Comparison of ENCODE assay signal across 8 cellular contexts in the genomic region with DNA sequence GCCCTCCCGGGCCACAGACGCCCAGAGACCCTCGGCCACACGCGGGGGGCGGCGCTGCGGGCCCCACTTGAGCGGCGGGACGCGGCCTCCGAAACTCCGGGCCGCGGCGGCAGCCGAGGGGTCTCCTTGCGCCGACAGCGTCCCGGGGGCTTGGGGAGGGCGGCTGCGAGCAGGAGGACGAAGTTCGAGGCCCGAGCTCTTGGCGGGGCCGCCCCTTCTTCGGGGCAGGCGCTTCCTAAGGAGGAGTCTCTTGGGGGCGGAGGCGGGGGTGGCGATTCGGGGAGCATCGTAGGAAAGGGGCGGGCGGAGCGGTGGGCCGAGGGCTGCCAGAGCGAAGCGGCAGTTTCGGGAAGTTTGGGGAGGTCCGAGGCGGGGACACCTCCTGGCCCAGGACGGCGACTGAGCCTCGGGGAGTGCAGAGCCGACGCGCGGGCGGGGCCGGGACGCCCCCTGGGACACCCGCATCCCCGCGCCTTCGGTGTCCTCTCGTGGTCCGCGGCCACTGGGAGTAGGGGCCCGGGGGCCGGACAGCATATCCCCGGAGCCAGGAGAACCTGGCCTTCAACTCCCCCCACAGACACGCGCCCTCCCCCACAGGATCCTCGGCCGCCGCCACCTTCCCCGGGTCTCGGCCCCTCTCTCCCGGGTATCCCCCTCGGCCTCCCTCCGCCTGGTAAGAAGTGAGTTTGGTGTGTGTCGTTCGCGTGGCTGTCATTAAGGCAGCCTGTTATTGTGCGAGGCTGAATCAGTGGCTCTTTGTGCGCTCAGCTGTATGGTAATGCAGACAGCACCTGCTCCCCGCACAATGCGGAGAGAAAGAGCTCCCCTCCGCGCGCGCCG. TPM values are rescaled to one million over a fixed set of nuclear protein-coding genes. Genes with fewer than 3 reads are reported as not detected.
DNase-seq lines count a peak whose midpoint lies in the region; ATAC-seq, FAIRE-seq and TF ChIP-seq lines count a peak whose summit lies in the region.

No MANE protein-coding gene starts in this region.

- intact Hi-C loops in GM12878 (cut with micrococcal nuclease; ENCODE audit: unreplicated experiment) = loop anchor here (2.0 to 10.0 kb wide), 2 partner anchors 19 to 457 kb away; no protein-coding TSS in a partner anchor

- TF ChIP-seq POLR2A in GM12878 (IDR thresholded peaks at IDR 0.05; ENCODE audit: low read depth, low read length) = no peak

- DNase-seq in EL (peak; percentile 56), HPDE6-E6E7 (ENCODE audit: extremely low spot score) (peak; percentile 39), RKO (ENCODE audit: low spot score) (peak; percentile 56), GM12878 (ENCODE audit: low read depth, low spot score) (no peak), HuH-7.5 (ENCODE audit: low spot score) (no peak)

- FAIRE-seq in GM12878 (lab: Jason Lieb, UNC) = no peak

- in situ Hi-C loops in GM12878 (cut with MboI) = no loop called here

- H3K27me3 ChIP-seq in GM12878 (replicated peaks in 1 of 2; ENCODE audit: control insufficient read depth in 2 of 2, insufficient read depth in 2 of 2, low read length in 1 of 2) (peaks cover 11 to 46% of the 10 kb centered on the region in 2 experiments), rectal smooth muscle tissue (ENCODE audit: control insufficient read depth, insufficient read depth, low read length) (peaks cover 60% of the 10 kb centered on the region)

- H3K36me3 ChIP-seq in GM12878 (ENCODE audit: control insufficient read depth in 2 of 2, insufficient read depth in 2 of 2, low read length in 1 of 2) (no peaks in the 10 kb centered on the region), rectal smooth muscle tissue (ENCODE audit: control insufficient read depth, insufficient read depth, low read length) (no peaks in the 10 kb centered on the region)

- TF ChIP-seq CTCF in GM12878 (IDR thresholded peaks at IDR 0.05 in 2 of 3, conservative IDR thresholded peaks at IDR 0.05 in 1 of 3; ENCODE audit: control insufficient read depth in 2 of 3, extremely low read depth in 1 of 3, insufficient read depth in 1 of 3, low read depth in 3 of 3, low read length in 3 of 3) = peak in 1 of 3 experiments; percentile 38; a peak in 2 of 6 replicates

- H3K27ac ChIP-seq in GM12878 (ENCODE audit: control insufficient read depth, insufficient read depth) (no peak overlapping the region), rectal smooth muscle tissue (ENCODE audit: low read depth, low read length) (peak overlapping the region; percentile 14)

- H3K4me3 ChIP-seq in GM12878 = peak overlapping the region; percentile 46; the same call in 1 of the 2 replicates
- peak overlapping the region; percentile 44 for H3K4me3 ChIP-seq in iPS-11a (ENCODE audit: low read depth, low read length)
- H3K4me3 ChIP-seq in rectal smooth muscle tissue (ENCODE audit: low read length) = peak overlapping the region; percentile 54

- no peak overlapping the region for H2AFZ ChIP-seq in GM12878 (ENCODE audit: control insufficient read depth, low read depth, low read length)

- POLR2A ChIA-PET in GM12878 (lab: Charles Lee) = no interaction called here

- ATAC-seq in GM12878 (peak; percentile 62), HG02678 (IDR thresholded peaks at IDR 0.05; ENCODE audit: unreplicated experiment) (no peak)

- H3K9me3 ChIP-seq in GM12878 (replicated peaks; ENCODE audit: control insufficient read depth, insufficient read depth, low read length) = no peaks in the 10 kb centered on the region

- WGBS in GM12878 (ENCODE audit: insufficient coverage, insufficient replicate concordance, low lambda C conversion rate, missing lambda C conversion rate) = 2% methylated on average over 72 of the region's 87 CpGs

- SMC1A ChIA-PET in GM12878 (lab: Charles Lee; ENCODE audit: uncharacterized antibody, unreplicated experiment) = interaction anchor here (1.3 to 2.0 kb wide), 4 partner anchors 19 to 460 kb away, joined by 4 to 7 read pairs (median 5); no protein-coding TSS in a partner anchor

- H3K9ac ChIP-seq in GM12878 (ENCODE audit: control insufficient read depth, insufficient read depth, low read length) (no peak overlapping the region), rectal smooth muscle tissue (ENCODE audit: low read length) (no peak overlapping the region)

- no TSS peak for BruUV-seq in GM12878 (replicated peaks; lab: Mats Ljungman, UMichigan)

- peak; percentile 26 for TF ChIP-seq RAD21 in GM12878 (IDR thresholded peaks at IDR 0.05; ENCODE audit: insufficient read depth, low read depth, low read length)

- no peaks in the 10 kb centered on the region for H3K79me2 ChIP-seq in GM12878 (ENCODE audit: control insufficient read depth, insufficient read depth, low read length)

- TF ChIP-seq EP300 in GM12878 (IDR thresholded peaks at IDR 0.05; ENCODE audit: borderline replicate concordance in 1 of 2, control insufficient read depth in 1 of 2, low read depth in 2 of 2, low read length in 2 of 2) = no peak

- H3K4me2 ChIP-seq in GM12878 (ENCODE audit: control insufficient read depth, insufficient read depth) = peak overlapping the region; percentile 82

- peaks cover 27% of the 10 kb centered on the region for H3K4me1 ChIP-seq in GM12878 (ENCODE audit: control insufficient read depth, insufficient read depth, low read length)
- peaks cover 4% of the 10 kb centered on the region for H3K4me1 ChIP-seq in rectal smooth muscle tissue (ENCODE audit: control insufficient read depth, insufficient read depth, low read length)

- no peaks in the 10 kb centered on the region for H4K20me1 ChIP-seq in GM12878 (ENCODE audit: control insufficient read depth, insufficient read depth)

- RAD21 ChIA-PET in GM12878 (lab: Charles Lee; ENCODE audit: unreplicated experiment) = interaction anchor here (0.6 to 2.1 kb wide), 11 partner anchors 14 to 460 kb away, joined by 3 to 11 read pairs (median 4); no protein-coding TSS in a partner anchor

- CTCF ChIA-PET in GM12878 (lab: Yijun Ruan, JAX) = interaction anchor here (0.6 to 2.2 kb wide), 4 partner anchors 17 to 460 kb away, joined by 3 to 5 read pairs (median 4); no protein-coding TSS in a partner anchor

TF ChIP-seq in GM12878, 131 proteins besides CTCF, POLR2A, EP300 and RAD21 (continues in another document):
- TF ChIP-seq DPF2 (IDR thresholded peaks at IDR 0.05) (0 out of 2 replicates have a peak, but pooled peaks have one; percentile 58), EGR1 (IDR thresholded peaks at IDR 0.05; ENCODE audit: borderline replicate concordance in 1 of 2, low read depth in 2 of 2, low read length in 2 of 2) (0 out of 3 replicates have a peak, but pooled peaks of 1 of the 2 experiments have one; percentile 9), ZBED1 (IDR thresholded peaks at IDR 0.05; ENCODE audit: borderline replicate concordance) (no peak)
- TF ChIP-seq, protein P1, sequence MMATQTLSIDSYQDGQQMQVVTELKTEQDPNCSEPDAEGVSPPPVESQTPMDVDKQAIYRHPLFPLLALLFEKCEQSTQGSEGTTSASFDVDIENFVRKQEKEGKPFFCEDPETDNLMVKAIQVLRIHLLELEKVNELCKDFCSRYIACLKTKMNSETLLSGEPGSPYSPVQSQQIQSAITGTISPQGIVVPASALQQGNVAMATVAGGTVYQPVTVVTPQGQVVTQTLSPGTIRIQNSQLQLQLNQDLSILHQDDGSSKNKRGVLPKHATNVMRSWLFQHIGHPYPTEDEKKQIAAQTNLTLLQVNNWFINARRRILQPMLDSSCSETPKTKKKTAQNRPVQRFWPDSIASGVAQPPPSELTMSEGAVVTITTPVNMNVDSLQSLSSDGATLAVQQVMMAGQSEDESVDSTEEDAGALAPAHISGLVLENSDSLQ (IDR thresholded peaks at IDR 0.05) = no peak

RNA-seq across cellular contexts. Expression of a gene that starts 0.6 kb away (rescaled TPM):
- 3.6 and 4.7 TPM in 2 replicates for total RNA-seq in GM12878 (2013; cell fraction: nucleolus; rRNA removed)
- total RNA-seq in GM12878 (2014; rRNA removed) (0.16 and 0.23 TPM in 2 replicates), GM12878 (2014; rRNA removed; fragmentation: Illumina TruSeq; extraction: Trizol) (0.04 and 0.05 TPM in 2 replicates), GM12878 (2021) (0.54 and 0.88 TPM in 2 replicates)
- 0.09 TPM for polyA plus RNA-seq in GM12878 (2011; ENCODE audit: low read depth)
- polyA plus RNA-seq in GM12878 (2011; rRNA removed) (0.80 and 0.84 TPM in 2 replicates), GM12878 (2014; fragmentation: Illumina TruSeq; extraction: Trizol) (0.07 TPM in 1 of 2 replicates, not detected in the other), GM12878 (2014; fragmentation: Nextera tagmentation; extraction: Ambion mirVana) (under 1 TPM; 0.02 to 0.04 TPM), GM12878 (2014; rRNA removed) (0.32 and 1.7 TPM in 2 replicates), GM12878 (2016; fragmentation: Nextera tagmentation; extraction: Ambion mirVana) (under 1 TPM; 0.16 to 0.39 TPM)
- 0.94 and 1.5 TPM in 2 replicates for polyA plus RNA-seq in GM12878 (2011; cell fraction: cytosol; rRNA removed)
- 6.7 and 7.7 TPM in 2 replicates for polyA plus RNA-seq in GM12878 (2011; cell fraction: nucleus; rRNA removed)
- 0.35 and 1.0 TPM in 2 replicates for polyA plus RNA-seq in GM12878 (2012)
- polyA minus RNA-seq in GM12878 (2011; rRNA and poly(A)+ RNA removed) = 0.37 and 0.82 TPM in 2 replicates
- 0.62 and 0.67 TPM in 2 replicates for polyA minus RNA-seq in GM12878 (2011; cell fraction: cytosol; rRNA and poly(A)+ RNA removed)
- polyA minus RNA-seq in GM12878 (2011; cell fraction: nucleus; rRNA and poly(A)+ RNA removed) = 1.2 and 1.5 TPM in 2 replicates

RNA-seq across cellular contexts. Expression of a gene that starts 15.1 kb away (rescaled TPM):
- 72.4 and 76.8 TPM in 2 replicates for total RNA-seq in GM12878 (2013; cell fraction: nucleolus; rRNA removed)
- total RNA-seq in GM12878 (2014; rRNA removed) = 12.8 and 13.0 TPM in 2 replicates
- 13.4 and 13.9 TPM in 2 replicates for total RNA-seq in GM12878 (2014; rRNA removed; fragmentation: Illumina TruSeq; extraction: Trizol)
- 20.2 and 20.8 TPM in 2 replicates for total RNA-seq in GM12878 (2021)
- 7.8 TPM for polyA plus RNA-seq in GM12878 (2011; ENCODE audit: low read depth)
- 13.7 TPM in 2 replicates for polyA plus RNA-seq in GM12878 (2011; rRNA removed)
- 11.0 and 12.8 TPM in 2 replicates for polyA plus RNA-seq in GM12878 (2011; cell fraction: cytosol; rRNA removed)
- polyA plus RNA-seq in GM12878 (2011; cell fraction: nucleus; rRNA removed) = 24.5 and 25.8 TPM in 2 replicates
- 12.2 and 14.1 TPM in 2 replicates for polyA plus RNA-seq in GM12878 (2012)
- polyA plus RNA-seq in GM12878 (2014; fragmentation: Illumina TruSeq; extraction: Trizol) = 19.6 and 24.6 TPM in 2 replicates
- 1 to 10 TPM; 3.3 to 4.8 TPM for polyA plus RNA-seq in GM12878 (2014; fragmentation: Nextera tagmentation; extraction: Ambion mirVana)
- polyA plus RNA-seq in GM12878 (2014; rRNA removed) = 16.4 and 16.9 TPM in 2 replicates
- 10 to 100 TPM; 21.1 to 21.6 TPM for polyA plus RNA-seq in GM12878 (2016; fragmentation: Nextera tagmentation; extraction: Ambion mirVana)
- 33.9 and 34.2 TPM in 2 replicates for polyA minus RNA-seq in GM12878 (2011; rRNA and poly(A)+ RNA removed)
- polyA minus RNA-seq in GM12878 (2011; cell fraction: cytosol; rRNA and poly(A)+ RNA removed) = 5.5 and 8.2 TPM in 2 replicates
- polyA minus RNA-seq in GM12878 (2011; cell fraction: nucleus; rRNA and poly(A)+ RNA removed) = 26.8 and 33.3 TPM in 2 replicates

Comparison
In these comparisons a context has a peak if more than half of its experiments do, and no peak if none do; other contexts are left out.
1. DNase-seq: peak in EL (single experiment), HPDE6-E6E7 (single experiment) and RKO (single experiment); none in GM12878 (single experiment) and HuH-7.5 (single experiment).
2. Peak in every context shown above with its lines, with median percentiles within 50 percentile points of each other: H3K4me3 ChIP-seq.